ENCODE assay signal across 20 cellular contexts in genomic region chr5:168372351-168372946, GRCh38.
DNase-seq lines count a peak whose midpoint lies in the region; ATAC-seq, FAIRE-seq and TF ChIP-seq lines count a peak whose summit lies in the region.
"Had no signal": no experiment of that assay in that cellular context is flagged by ENCODE, and none has a peak within 500 bp of the region (broad histone marks: within the 10 kb centered on the region; RNA-seq: fewer than 3 reads in every experiment).

No MANE protein-coding gene starts in this region.

- peak; percentile 66 for DNase-seq in D721Med (ENCODE audit: insufficient read length, low spot score)
- no peak for DNase-seq in NCI-H1417 treated with DMSO at 0.1 percent for 48 hours (lab: John Stamatoyannopoulos, UW)
- no peak for DNase-seq in cerebellar cortex (ENCODE audit: low spot score)
- no peak for DNase-seq in urothelium cell line (ENCODE audit: low spot score)
- no peak for DNase-seq in NCI-H510A treated with DMSO at 0.1 percent for 48 hours (lab: John Stamatoyannopoulos, UW)
- DNase-seq: activated CD4-positive, CD25-positive, alpha-beta regulatory T cell treated with anti-CD3 and anti-CD28 coated beads, Interleukin-2, amount 50 U/mL, for 72 hours; brain microvascular endothelial cell; H7; hippocampal formation; mammary epithelial cell; NCI-H1048; OCI-M1; right lobe of liver had no signal

- FAIRE-seq in D721Med (lab: Jason Lieb, UNC) (peak; percentile 88), urothelium cell line (lab: Jason Lieb, UNC) (no peak)
- FAIRE-seq: A549, keratinocyte had no signal

- TF ChIP-seq CTCF in D721Med (IDR thresholded peaks at IDR 0.05; ENCODE audit: insufficient read depth, missing control alignments) = no peak

- ATAC-seq in GM19395 (IDR thresholded peaks at IDR 0.05; ENCODE audit: unreplicated experiment) = peak; percentile 86
- peak; percentile 57 for ATAC-seq in HG02798 (IDR thresholded peaks at IDR 0.05; ENCODE audit: poor library complexity, unreplicated experiment)
- peak; percentile 61 for ATAC-seq in HG03520 (IDR thresholded peaks at IDR 0.05; ENCODE audit: unreplicated experiment)
- ATAC-seq: A549; activated T-helper 17 cell treated with anti-CD3 and anti-CD28 coated beads, Interleukin-2, amount 50 U/mL, for 72 hours; right lobe of liver; stimulated activated memory B cell treated with anti-CD40 and anti-IgM and Interleukin-4, amounts not matched to agents 10 μg/mL and 1 μg/mL and 100 μg/mL, for 72 hours had no signal
